In genomic region chr20:49914310-49915117, GRCh38 we compare ENCODE assay signal across 8 cellular contexts. TPM values are rescaled to one million over a fixed set of nuclear protein-coding genes. Genes with fewer than 3 reads are reported as not detected.
DNase-seq lines count a peak whose midpoint lies in the region; ATAC-seq and TF ChIP-seq lines count a peak whose summit lies in the region.

No MANE protein-coding gene starts in this region.

- H3K9me3 Mint-ChIP-seq in stimulated activated naive CD8-positive, alpha-beta T cell treated with anti-CD3 and anti-CD28 coated beads, Interleukin-15, Interleukin-2, amounts not matched to agents 100 ng/mL and 50 ng/mL, for 24 hours, result no peaks in the 10 kb centered on the region

- peaks cover 41% of the 10 kb centered on the region for H3K4me1 Mint-ChIP-seq in stimulated activated naive CD8-positive, alpha-beta T cell treated with anti-CD3 and anti-CD28 coated beads, Interleukin-15, Interleukin-2, amounts not matched to agents 100 ng/mL and 50 ng/mL, for 24 hours (ENCODE audit: low read depth)

- H3K36me3 ChIP-seq in adrenal gland (replicated peaks in 1 of 2), result no peaks in the 10 kb centered on the region

- peaks cover 6% of the 10 kb centered on the region for H3K36me3 Mint-ChIP-seq in stimulated activated naive CD8-positive, alpha-beta T cell treated with anti-CD3 and anti-CD28 coated beads, Interleukin-15, Interleukin-2, amounts not matched to agents 100 ng/mL and 50 ng/mL, for 24 hours (ENCODE audit: low read depth)

- H3K27me3 ChIP-seq in adrenal gland, result no peaks in the 10 kb centered on the region

- peak; percentile 14 for ATAC-seq in HG03521 (IDR thresholded peaks at IDR 0.05; ENCODE audit: unreplicated experiment)

- intact Hi-C loops in adrenal gland (cut with DNase I), result no loop called here

- DNase-seq in adrenal gland (no peak), islet precursor cell (peak; percentile 66), COR-L47 (lab: John Stamatoyannopoulos, UW) (no peak), GM19240 (ENCODE audit: insufficient read length, low spot score) (no peak), NCI-H345 treated with DMSO at 0.1 percent for 48 hours (lab: John Stamatoyannopoulos, UW; ENCODE audit: unreplicated experiment) (no peak)

- WGBS in adrenal gland, 4 donors, result 5 to 9% (median 7%) methylated on average over 7 to 19 of the region's 19 CpGs

- H3K4me3 Mint-ChIP-seq in stimulated activated naive CD8-positive, alpha-beta T cell treated with anti-CD3 and anti-CD28 coated beads, Interleukin-15, Interleukin-2, amounts not matched to agents 100 ng/mL and 50 ng/mL, for 24 hours, result peak overlapping the region; percentile 100

- no peaks in the 10 kb centered on the region for H3K27me3 Mint-ChIP-seq in stimulated activated naive CD8-positive, alpha-beta T cell treated with anti-CD3 and anti-CD28 coated beads, Interleukin-15, Interleukin-2, amounts not matched to agents 100 ng/mL and 50 ng/mL, for 24 hours

- no peaks in the 10 kb centered on the region for H3K9me3 ChIP-seq in adrenal gland (replicated peaks in 1 of 3)

- H3K27ac ChIP-seq in adrenal gland, result peak overlapping the region in 4 of 5 donors; percentile 97 to 100 (median 99)

- peaks cover 26 to 52% of the 10 kb centered on the region in 2 donors for H3K4me1 ChIP-seq in adrenal gland (replicated peaks in 1 of 2)

- H3K27ac Mint-ChIP-seq in stimulated activated naive CD8-positive, alpha-beta T cell treated with anti-CD3 and anti-CD28 coated beads, Interleukin-15, Interleukin-2, amounts not matched to agents 100 ng/mL and 50 ng/mL, for 24 hours, result peak overlapping the region; percentile 76

- TF ChIP-seq CTCF in GM12875 (IDR thresholded peaks at IDR 0.05; ENCODE audit: borderline replicate concordance, insufficient read depth, low read depth, low read length) (no peak), adrenal gland (IDR thresholded peaks at IDR 0.05) (no peak)

- TF ChIP-seq POLR2A in adrenal gland (IDR thresholded peaks at IDR 0.05), result no peak

- H3K4me3 ChIP-seq in GM12875 (ENCODE audit: low read depth, low read length) (peak overlapping the region; percentile 77), adrenal gland (peak overlapping the region; percentile 68 to 100 (median 74))

RNA-seq across cellular contexts. Expression of gene SPATA2, which starts 0.8 kb away (rescaled TPM):
- total RNA-seq in adrenal gland, result 1 to 10 TPM; 2.8 to 9.3 (median 7.1) TPM
- 1 to 10 TPM; 4.7 to 5.9 (median 4.7) TPM for polyA plus RNA-seq in adrenal gland

RNA-seq across cellular contexts. Expression of gene RNF114, which starts 21.7 kb away (rescaled TPM):
- 100 to 1,000 TPM in 4 of 8 donors, 10 to 100 TPM in 4; 62.5 to 201 (median 100) TPM for total RNA-seq in adrenal gland
- polyA plus RNA-seq in adrenal gland, result 10 to 100 TPM; 26.9 to 47.8 (median 41.3) TPM
